ENCODE assay signal across 14 cellular contexts in genomic region chr2:55026202-55026601, GRCh38. TPM values are rescaled to one million over a fixed set of nuclear protein-coding genes. Genes with fewer than 3 reads are reported as not detected.
DNase-seq lines count a peak whose midpoint lies in the region; ATAC-seq and TF ChIP-seq lines count a peak whose summit lies in the region.
"Had no signal": no experiment of that assay in that cellular context is flagged by ENCODE, and none has a peak within 500 bp of the region (broad histone marks: within the 10 kb centered on the region; RNA-seq: fewer than 3 reads in every experiment).

No MANE protein-coding gene starts in this region.

- peak overlapping the region; percentile 61 for H3K27ac Mint-ChIP-seq in activated T-cell treated with anti-CD3 and anti-CD28 coated beads, Interleukin-2, amount 50 U/mL, for 72 hours
- H3K27ac Mint-ChIP-seq: dendritic cell treated with granulocyte-macrophage colony-stimulating factor and Interleukin-4, amounts not matched to agents 40 ng/mL and 50 ng/mL, for 4 days had no signal

- H3K27ac ChIP-seq in substantia nigra (ENCODE audit: low read depth, low read length, poor library complexity, severe bottlenecking) = peak overlapping the region; percentile 11
- H3K27ac ChIP-seq: tibial artery had no signal

- no peaks in the 10 kb centered on the region for H3K27me3 Mint-ChIP-seq in activated T-cell treated with anti-CD3 and anti-CD28 coated beads, Interleukin-2, amount 50 U/mL, for 72 hours (ENCODE audit: low read depth)
- H3K27me3 Mint-ChIP-seq: dendritic cell treated with granulocyte-macrophage colony-stimulating factor and Interleukin-4, amounts not matched to agents 40 ng/mL and 50 ng/mL, for 4 days had no signal

- no peaks in the 10 kb centered on the region for H3K9me3 Mint-ChIP-seq in activated T-cell treated with anti-CD3 and anti-CD28 coated beads, Interleukin-2, amount 50 U/mL, for 72 hours
- H3K9me3 Mint-ChIP-seq: dendritic cell treated with granulocyte-macrophage colony-stimulating factor and Interleukin-4, amounts not matched to agents 40 ng/mL and 50 ng/mL, for 4 days; neural crest cell had no signal

- no peaks in the 10 kb centered on the region for H3K36me3 Mint-ChIP-seq in activated T-cell treated with anti-CD3 and anti-CD28 coated beads, Interleukin-2, amount 50 U/mL, for 72 hours (ENCODE audit: insufficient read depth in 2 of 2)

- ATAC-seq in activated T-cell treated with anti-CD3 and anti-CD28 coated beads, Interleukin-2, amount 50 U/mL, for 72 hours (replicated peaks in 1 of 2) = no peak
- ATAC-seq: SK-N-SH treated with all-trans-retinoic acid at 6 μM for 48 hours had no signal

- H3K4me3 ChIP-seq in fibroblast of pulmonary artery (replicated peaks; ENCODE audit: low read depth, low read length) = no peak overlapping the region
- H3K4me3 ChIP-seq: tibial artery had no signal

- no peak for TF ChIP-seq CTCF in fibroblast of pulmonary artery (IDR thresholded peaks at IDR 0.05; ENCODE audit: low read length, missing control alignments)

- peaks cover 9% of the 10 kb centered on the region for H3K4me1 Mint-ChIP-seq in activated T-cell treated with anti-CD3 and anti-CD28 coated beads, Interleukin-2, amount 50 U/mL, for 72 hours (ENCODE audit: low read depth)

- H3K4me3 Mint-ChIP-seq in activated T-cell treated with anti-CD3 and anti-CD28 coated beads, Interleukin-2, amount 50 U/mL, for 72 hours = peak overlapping the region in 1 of 2 donors; percentile 7
- H3K4me3 Mint-ChIP-seq: dendritic cell treated with granulocyte-macrophage colony-stimulating factor and Interleukin-4, amounts not matched to agents 40 ng/mL and 50 ng/mL, for 4 days; neural crest cell had no signal

- DNase-seq in activated T-cell treated with anti-CD3 and anti-CD28 coated beads, Interleukin-2, amount 50 U/mL, for 72 hours = no peak
- DNase-seq in activated T-cell treated with anti-CD3 and anti-CD28 coated beads for 4 hours (no peak), SIG-M5 treated with dmso at 0.1 percent for 504 hours (lab: John Stamatoyannopoulos, UW; ENCODE audit: unreplicated experiment) (peak; percentile 85), fibroblast of pulmonary artery (ENCODE audit: low read depth) (peak; percentile 75), substantia nigra (lab: John Stamatoyannopoulos, UW) (no peak), NCI-H526 (lab: John Stamatoyannopoulos, UW) (no peak), amniotic stem cell (lab: John Stamatoyannopoulos, UW) (no peak), NCI-H69 (lab: John Stamatoyannopoulos, UW) (no peak)
- DNase-seq: NCI-H2171; stimulated activated CD4-positive, alpha-beta T cell treated with anti-CD3 and anti-CD28 coated beads, Interleukin-4, amount 100 ng/mL, for 4 hours; tibial artery had no signal

RNA-seq across cellular contexts. Expression of gene RTN4, which starts 24.0 kb away (rescaled TPM):
- 10 to 100 TPM; 78.8 to 83.3 TPM for total RNA-seq in activated T-cell treated with anti-CD3 and anti-CD28 coated beads, Interleukin-2, amount 50 U/mL, for 72 hours

Comparison
In these comparisons a context has a peak if more than half of its experiments do, and no peak if none do; other contexts are left out.
1. DNase-seq: peak in SIG-M5 treated with dmso at 0.1 percent for 504 hours (single experiment) and fibroblast of pulmonary artery (single experiment); none in activated T-cell treated with anti-CD3 and anti-CD28 coated beads, Interleukin-2, amount 50 U/mL, for 72 hours (0 of 2), activated T-cell treated with anti-CD3 and anti-CD28 coated beads for 4 hours (single experiment), substantia nigra (0 of 49), NCI-H526 (0 of 2), amniotic stem cell (single experiment) and NCI-H69 (single experiment).